In the genomic region with DNA sequence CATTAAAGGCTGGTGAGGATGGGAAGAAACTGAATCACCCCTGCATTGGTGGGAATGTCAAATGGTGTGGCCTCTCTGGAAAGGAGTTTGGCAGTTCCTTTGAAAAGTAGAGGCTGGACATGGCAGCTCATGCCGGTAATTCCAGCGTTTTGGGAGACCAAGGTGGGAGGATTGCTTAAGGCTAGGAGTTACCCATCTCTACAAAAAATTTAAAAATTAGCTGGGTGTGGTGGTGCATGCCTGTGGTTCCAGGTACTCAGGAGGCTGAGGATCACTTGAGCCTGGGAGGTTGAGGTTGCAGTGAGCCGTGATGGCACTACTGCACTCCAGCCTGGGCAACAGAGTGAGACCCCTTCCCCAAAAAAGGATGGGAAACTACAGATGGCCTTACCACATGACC, we compare ENCODE assay signal across 22 cellular contexts.
DNase-seq lines count a peak whose midpoint lies in the region; ATAC-seq and TF ChIP-seq lines count a peak whose summit lies in the region.
"Had no signal": no experiment of that assay in that cellular context is flagged by ENCODE, and none has a peak within 500 bp of the region (broad histone marks: within the 10 kb centered on the region; RNA-seq: fewer than 3 reads in every experiment).

No MANE protein-coding gene starts in this region.

- TF ChIP-seq CTCF in MCF 10A (IDR thresholded peaks at IDR 0.05; ENCODE audit: unreplicated experiment) (no peak), mammary epithelial cell (conservative IDR thresholded peaks at IDR 0.05 in 1 of 2, IDR thresholded peaks at IDR 0.05 in 1 of 2; ENCODE audit: extremely low read depth in 1 of 2, insufficient read depth in 1 of 2, low read depth in 1 of 2, low read length in 2 of 2) (no peak), fibroblast of lung (conservative IDR thresholded peaks at IDR 0.05 in 1 of 2, IDR thresholded peaks at IDR 0.05 in 1 of 2; ENCODE audit: low read depth in 1 of 2, low read length in 2 of 2) (no peak), upper lobe of right lung (IDR thresholded peaks at IDR 0.05) (no peak)

- POLR2A ChIA-PET in MCF 10A (lab: Yijun Ruan, JAX): interaction anchor here (0.6 to 2.9 kb wide), 6 partner anchors 17 to 189 kb away, joined by 3 to 23 read pairs (median 3); no protein-coding TSS in a partner anchor
- POLR2A ChIA-PET in activated CD4-positive, alpha-beta memory T cell treated with anti-CD3 and anti-CD28 coated beads, Interleukin-2, amount 10 ng/mL, durations not matched to agents 7 days and 5 days (lab: Charles Lee): no interaction called here

- intact Hi-C loops in MCF 10A (cut with micrococcal nuclease) (loop anchor here (5.0 kb wide), 1 partner anchor 150 kb away; no protein-coding TSS in a partner anchor), mammary epithelial cell (cut with micrococcal nuclease) (loop anchor here (10.0 kb wide), 1 partner anchor 212 kb away; no protein-coding TSS in a partner anchor), upper lobe of right lung (cut with DNase I) (no loop called here)

- BruUV-seq in MCF 10A (replicated peaks; lab: Mats Ljungman, UMichigan) (no TSS peak), mammary epithelial cell (replicated peaks; lab: Mats Ljungman, UMichigan) (no TSS peak)

- H3K4me3 Mint-ChIP-seq in MCF 10A (ENCODE audit: unreplicated experiment): no peak overlapping the region
- H3K4me3 Mint-ChIP-seq in activated CD4-positive, alpha-beta memory T cell treated with anti-CD3 and anti-CD28 coated beads, Interleukin-2, amount 10 ng/mL, durations not matched to agents 7 days and 5 days: no peak overlapping the region
- no peak overlapping the region for H3K4me3 Mint-ChIP-seq in stimulated activated naive CD8-positive, alpha-beta T cell treated with anti-CD3 and anti-CD28 coated beads, Interleukin-15, amount 100 ng/mL, for 72 hours
- H3K4me3 Mint-ChIP-seq: CD14-positive monocyte, H9 had no signal

- no peaks in the 10 kb centered on the region for H3K36me3 ChIP-seq in mammary epithelial cell (ENCODE audit: insufficient read depth, low read length)
- no peaks in the 10 kb centered on the region for H3K36me3 ChIP-seq in fibroblast of lung (ENCODE audit: control insufficient read depth, insufficient read depth, low read length)
- H3K36me3 ChIP-seq in trophoblast cell (ENCODE audit: control insufficient read depth in 1 of 2, insufficient read depth in 2 of 2, low read length in 2 of 2): peaks cover 2% of the 10 kb centered on the region in 2 experiments
- H3K36me3 ChIP-seq in upper lobe of right lung: no peaks in the 10 kb centered on the region
- H3K36me3 ChIP-seq: MG63 had no signal

- in situ Hi-C loops in mammary epithelial cell (cut with MboI; ENCODE audit: low sequenced_read_pairs in 2 of 2): no loop called here

- no peak overlapping the region for H3K14ac ChIP-seq in trophoblast cell (ENCODE audit: low read length)

- H2AK5ac ChIP-seq in trophoblast cell (ENCODE audit: low read length): no peak overlapping the region

- no peak overlapping the region for H3K23ac ChIP-seq in trophoblast cell (ENCODE audit: low read length)

- H3K4me3 ChIP-seq in mammary epithelial cell (replicated peaks in 1 of 3; ENCODE audit: insufficient read depth in 1 of 3, low read depth in 2 of 3, low read length in 3 of 3) (no peak overlapping the region), fibroblast of lung (replicated peaks in 1 of 4; ENCODE audit: control extremely low read depth in 1 of 4, insufficient read depth in 1 of 4, low read depth in 3 of 4, low read length in 4 of 4) (no peak overlapping the region), trophoblast cell (ENCODE audit: low read depth, low read length) (no peak overlapping the region), upper lobe of right lung (no peak overlapping the region)
- H3K4me3 ChIP-seq: MG63, SK-N-MC had no signal

- CTCF ChIA-PET in MCF 10A (lab: Yijun Ruan, JAX): interaction anchor here (1.6 kb wide), 1 partner anchor 76 kb away, joined by 3 read pairs; no protein-coding TSS in a partner anchor
- CTCF ChIA-PET in mammary epithelial cell (lab: Charles Lee; ENCODE audit: low non-redundant PET): no interaction called here
- CTCF ChIA-PET in activated CD4-positive, alpha-beta memory T cell treated with anti-CD3 and anti-CD28 coated beads, Interleukin-2, amount 10 ng/mL, durations not matched to agents 7 days and 5 days (lab: Charles Lee): no interaction called here

- no peaks in the 10 kb centered on the region for H3K9me3 Mint-ChIP-seq in MCF 10A (ENCODE audit: unreplicated experiment)
- peaks cover 5% of the 10 kb centered on the region for H3K9me3 Mint-ChIP-seq in activated CD4-positive, alpha-beta memory T cell treated with anti-CD3 and anti-CD28 coated beads, Interleukin-2, amount 10 ng/mL, durations not matched to agents 7 days and 5 days
- peaks cover 0 to 5% of the 10 kb centered on the region in 2 donors for H3K9me3 Mint-ChIP-seq in stimulated activated naive CD8-positive, alpha-beta T cell treated with anti-CD3 and anti-CD28 coated beads, Interleukin-15, amount 100 ng/mL, for 72 hours

- no peak overlapping the region for H2AFZ ChIP-seq in mammary epithelial cell (ENCODE audit: low read depth, low read length)
- no peak overlapping the region for H2AFZ ChIP-seq in fibroblast of lung (ENCODE audit: low read length)
- H2AFZ ChIP-seq in trophoblast cell (ENCODE audit: insufficient read depth, low read length, poor library complexity): no peak overlapping the region

- DNase-seq in MCF 10A (ENCODE audit: unreplicated experiment): no peak
- no peak for DNase-seq in mammary epithelial cell
- no peak for DNase-seq in fibroblast of lung (ENCODE audit: low read depth in 2 of 2)
- DNase-seq in trophoblast cell: peak; percentile 28 to 59
- DNase-seq in upper lobe of right lung: no peak
- no peak for DNase-seq in activated CD4-positive, alpha-beta memory T cell treated with anti-CD3 and anti-CD28 coated beads, Interleukin-2, amount 10 ng/mL, durations not matched to agents 7 days and 5 days
- DNase-seq in stimulated activated naive CD8-positive, alpha-beta T cell treated with anti-CD3 and anti-CD28 coated beads, Interleukin-15, amount 100 ng/mL, for 72 hours: no peak
- DNase-seq: AML-193, DMS79, H9, Kasumi-1, MG63, NCI-H1417, NCI-H187, NCI-H446, NCI-H526, RPMI8226, SHP77 had no signal

- no peak overlapping the region for H4K8ac ChIP-seq in trophoblast cell (ENCODE audit: low read depth, low read length)

- H3K9ac ChIP-seq in mammary epithelial cell (ENCODE audit: insufficient read depth, low read length) (no peak overlapping the region), fibroblast of lung (ENCODE audit: insufficient read depth, low read length) (no peak overlapping the region), trophoblast cell (ENCODE audit: low read length) (no peak overlapping the region)

- H3K27ac ChIP-seq in mammary epithelial cell (ENCODE audit: insufficient read depth, low read depth, low read length) (no peak overlapping the region), fibroblast of lung (ENCODE audit: insufficient read depth, low read length) (peak overlapping the region; percentile 44), trophoblast cell (ENCODE audit: low read depth, low read length) (no peak overlapping the region), upper lobe of right lung (no peak overlapping the region)
- H3K27ac ChIP-seq: 22Rv1, SK-N-MC had no signal

- dilution Hi-C loops in mammary epithelial cell (cut with HindIII; ENCODE audit: low sequenced_read_pairs): no loop called here

- no peaks in the 10 kb centered on the region for H3K79me1 ChIP-seq in trophoblast cell (ENCODE audit: low read length)

- no peaks in the 10 kb centered on the region for H3K27me3 Mint-ChIP-seq in MCF 10A (ENCODE audit: insufficient read depth, unreplicated experiment)
- H3K27me3 Mint-ChIP-seq in activated CD4-positive, alpha-beta memory T cell treated with anti-CD3 and anti-CD28 coated beads, Interleukin-2, amount 10 ng/mL, durations not matched to agents 7 days and 5 days: no peaks in the 10 kb centered on the region
- H3K27me3 Mint-ChIP-seq in stimulated activated naive CD8-positive, alpha-beta T cell treated with anti-CD3 and anti-CD28 coated beads, Interleukin-15, amount 100 ng/mL, for 72 hours: no peaks in the 10 kb centered on the region

- peaks cover 39% of the 10 kb centered on the region for H3K4me1 Mint-ChIP-seq in MCF 10A (ENCODE audit: insufficient read depth, unreplicated experiment)
- peaks cover 17% of the 10 kb centered on the region for H3K4me1 Mint-ChIP-seq in activated CD4-positive, alpha-beta memory T cell treated with anti-CD3 and anti-CD28 coated beads, Interleukin-2, amount 10 ng/mL, durations not matched to agents 7 days and 5 days
- H3K4me1 Mint-ChIP-seq in stimulated activated naive CD8-positive, alpha-beta T cell treated with anti-CD3 and anti-CD28 coated beads, Interleukin-15, amount 100 ng/mL, for 72 hours: peaks cover 54% of the 10 kb centered on the region

- no peaks in the 10 kb centered on the region for H3K36me3 Mint-ChIP-seq in MCF 10A (ENCODE audit: insufficient read depth, unreplicated experiment)
- peaks cover 6% of the 10 kb centered on the region for H3K36me3 Mint-ChIP-seq in activated CD4-positive, alpha-beta memory T cell treated with anti-CD3 and anti-CD28 coated beads, Interleukin-2, amount 10 ng/mL, durations not matched to agents 7 days and 5 days (ENCODE audit: low read depth)

- no peaks in the 10 kb centered on the region for H4K20me1 ChIP-seq in mammary epithelial cell (ENCODE audit: insufficient read depth, low read length)
- H4K20me1 ChIP-seq in fibroblast of lung (ENCODE audit: control insufficient read depth, extremely low read depth, insufficient read depth, low read length): no peaks in the 10 kb centered on the region

- H3K79me2 ChIP-seq in mammary epithelial cell (ENCODE audit: insufficient read depth, low read length) (no peaks in the 10 kb centered on the region), fibroblast of lung (ENCODE audit: control insufficient read depth, insufficient read depth, low read length) (no peaks in the 10 kb centered on the region), trophoblast cell (ENCODE audit: control insufficient read depth, insufficient read depth, low read length, poor library complexity) (no peaks in the 10 kb centered on the region)

- no peak overlapping the region for H2BK12ac ChIP-seq in trophoblast cell (ENCODE audit: low read length)

- H3K18ac ChIP-seq in trophoblast cell (ENCODE audit: low read length): no peak overlapping the region

- no peak overlapping the region for H2BK120ac ChIP-seq in trophoblast cell (ENCODE audit: insufficient read depth, low read length, poor library complexity)

- ATAC-seq in upper lobe of right lung (no peak), GM21786 (IDR thresholded peaks at IDR 0.05; ENCODE audit: unreplicated experiment) (no peak)
- no peak for ATAC-seq in stimulated activated naive CD8-positive, alpha-beta T cell treated with anti-CD3 and anti-CD28 coated beads, Interleukin-15, amount 100 ng/mL, for 72 hours

- H2BK5ac ChIP-seq in trophoblast cell (ENCODE audit: low read depth, low read length, poor library complexity): no peak overlapping the region

- no peak overlapping the region for H3K4ac ChIP-seq in trophoblast cell (ENCODE audit: low read depth, low read length)

- H3K9me3 ChIP-seq in mammary epithelial cell (replicated peaks; ENCODE audit: insufficient read depth, low read length) (no peaks in the 10 kb centered on the region), fibroblast of lung (ENCODE audit: control insufficient read depth, insufficient read depth, low read depth, low read length) (no peaks in the 10 kb centered on the region), trophoblast cell (ENCODE audit: insufficient read depth, low read depth, low read length) (no peaks in the 10 kb centered on the region), upper lobe of right lung (no peaks in the 10 kb centered on the region)

- H3K4me2 ChIP-seq in mammary epithelial cell (ENCODE audit: insufficient read depth, low read depth, low read length): no peak overlapping the region
- H3K4me2 ChIP-seq in fibroblast of lung (ENCODE audit: extremely low read depth, insufficient read depth, low read length): no peak overlapping the region
- no peak overlapping the region for H3K4me2 ChIP-seq in trophoblast cell (ENCODE audit: low read length)

- no peak overlapping the region for H4K91ac ChIP-seq in trophoblast cell (ENCODE audit: low read depth, low read length)

- WGBS in mammary epithelial cell (ENCODE audit: low coverage, missing lambda C conversion rate): 80% methylated on average over 3 of the region's 3 CpGs
- no CpG with 5 or more reads among the region's 3 CpGs for WGBS in trophoblast cell (ENCODE audit: extremely low coverage, insufficient coverage, insufficient read length)

- H4K12ac ChIP-seq in trophoblast cell (ENCODE audit: low read depth, low read length): no peak overlapping the region

- peaks cover 5% of the 10 kb centered on the region for H3K4me1 ChIP-seq in mammary epithelial cell (ENCODE audit: insufficient read depth, low read length)
- H3K4me1 ChIP-seq in fibroblast of lung (ENCODE audit: control insufficient read depth, extremely low read depth, insufficient read depth, low read length): peaks cover 2% of the 10 kb centered on the region
- H3K4me1 ChIP-seq in trophoblast cell (ENCODE audit: control insufficient read depth in 1 of 2, insufficient read depth in 2 of 2, low read length in 2 of 2): peaks cover 4 to 5% of the 10 kb centered on the region in 2 experiments
- H3K4me1 ChIP-seq in upper lobe of right lung: peaks cover 12% of the 10 kb centered on the region

- H3K27ac Mint-ChIP-seq in MCF 10A (ENCODE audit: low read depth, unreplicated experiment): peak overlapping the region; percentile 93
- no peak overlapping the region for H3K27ac Mint-ChIP-seq in activated CD4-positive, alpha-beta memory T cell treated with anti-CD3 and anti-CD28 coated beads, Interleukin-2, amount 10 ng/mL, durations not matched to agents 7 days and 5 days
- H3K27ac Mint-ChIP-seq in stimulated activated naive CD8-positive, alpha-beta T cell treated with anti-CD3 and anti-CD28 coated beads, Interleukin-15, amount 100 ng/mL, for 72 hours: no peak overlapping the region
- H3K27ac Mint-ChIP-seq: H9 had no signal

- no peaks in the 10 kb centered on the region for H3K27me3 ChIP-seq in mammary epithelial cell (ENCODE audit: insufficient read depth, low read length)
- no peaks in the 10 kb centered on the region for H3K27me3 ChIP-seq in fibroblast of lung (ENCODE audit: control insufficient read depth, insufficient read depth, low read length)
- no peaks in the 10 kb centered on the region for H3K27me3 ChIP-seq in trophoblast cell (ENCODE audit: insufficient read depth, low read length)
- no peaks in the 10 kb centered on the region for H3K27me3 ChIP-seq in upper lobe of right lung
- H3K27me3 ChIP-seq: MG63 had no signal

Comparison
In these comparisons a context has a peak if more than half of its experiments do, and no peak if none do; other contexts are left out.
1. DNase-seq: peak in trophoblast cell (2 of 2); none in MCF 10A (single experiment), mammary epithelial cell (single experiment), fibroblast of lung (0 of 2), upper lobe of right lung (single experiment), activated CD4-positive, alpha-beta memory T cell treated with anti-CD3 and anti-CD28 coated beads, Interleukin-2, amount 10 ng/mL, durations not matched to agents 7 days and 5 days (single experiment) and stimulated activated naive CD8-positive, alpha-beta T cell treated with anti-CD3 and anti-CD28 coated beads, Interleukin-15, amount 100 ng/mL, for 72 hours (0 of 2).